20 cellular contexts compared by ENCODE assay signal in the genomic region with DNA sequence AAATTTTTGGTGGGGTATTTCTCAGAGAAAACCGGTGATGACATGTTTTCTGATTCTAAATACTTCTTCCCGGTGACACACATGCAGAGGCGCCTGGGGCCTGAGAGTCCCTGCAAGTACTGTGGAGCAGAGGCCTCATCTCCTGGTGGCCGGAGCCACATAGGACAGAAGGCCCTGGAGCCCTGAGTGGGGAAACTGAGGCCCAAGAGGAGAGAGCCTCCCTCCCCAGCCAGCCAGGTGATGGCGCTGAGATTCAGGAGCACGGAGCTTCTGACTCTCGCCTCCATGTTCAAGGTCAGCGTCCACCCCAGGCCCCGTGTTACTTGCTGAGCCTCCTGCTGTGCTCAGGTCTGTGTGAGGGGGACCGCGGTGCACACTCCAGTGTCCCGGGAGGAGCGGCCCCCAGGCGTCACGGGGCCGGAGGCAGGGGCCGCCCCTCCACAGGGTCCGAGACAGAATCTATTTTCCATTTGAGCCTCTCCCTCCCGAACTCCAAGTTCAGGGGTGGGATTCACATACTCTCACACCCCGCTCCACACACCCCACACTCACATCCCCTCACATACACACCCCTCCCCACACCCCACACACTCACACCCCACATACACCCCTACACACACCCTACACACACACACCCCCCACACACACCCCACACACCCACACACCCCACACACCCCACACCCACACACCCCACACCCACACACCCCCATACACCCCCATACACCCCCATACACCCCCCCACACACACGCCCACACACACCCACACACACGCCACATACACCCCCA. TPM values are rescaled to one million over a fixed set of nuclear protein-coding genes. Genes with fewer than 3 reads are reported as not detected.
A peak's percentile ranks its signal among the peaks of the same experiment; 100 is the strongest.
DNase-seq lines count a peak whose midpoint lies in the region; ATAC-seq, FAIRE-seq and TF ChIP-seq lines count a peak whose summit lies in the region.
"Had no signal": no experiment of that assay in that cellular context is flagged by ENCODE, and none has a peak within 500 bp of the region (broad histone marks: within the 10 kb centered on the region; RNA-seq: fewer than 3 reads in every experiment).

No MANE protein-coding gene starts in this region.

- no peak overlapping the region for H2BK15ac ChIP-seq in H1 (ENCODE audit: low read length)

- H3K79me2 ChIP-seq in H1 (ENCODE audit: control insufficient read depth in 1 of 2, insufficient read depth in 2 of 2, low read length in 2 of 2): no peaks in the 10 kb centered on the region

- no peak overlapping the region for H2AK5ac ChIP-seq in H1 (ENCODE audit: low read depth, low read length)

- DNase-seq in activated CD4-positive, alpha-beta T cell treated with anti-CD3 and anti-CD28 coated beads for 36 hours: peak; percentile 5
- DNase-seq in activated CD4-positive, alpha-beta T cell treated with anti-CD3 and anti-CD28 coated beads, Interleukin-2, amount 50 U/mL, for 48 hours: no peak
- no peak for DNase-seq in H1 (ENCODE audit: low read depth in 1 of 2, low spot score in 2 of 2)
- DNase-seq in mucosa of descending colon: peak in 2 of 3 donors; percentile 1 to 32
- no peak for DNase-seq in type B pancreatic cell (ENCODE audit: extremely low spot score, unreplicated experiment)
- no peak for DNase-seq in NCI-H2227 (lab: John Stamatoyannopoulos, UW; ENCODE audit: unreplicated experiment)
- DNase-seq in effector CD8-positive, alpha-beta T cell (lab: John Stamatoyannopoulos, UW): no peak
- DNase-seq: activated CD4-positive, alpha-beta T cell treated with anti-CD3 and anti-CD28 coated beads, Interleukin-2, amount 50 U/mL, for 4 hours; activated naive CD8-positive, alpha-beta T cell treated with anti-CD3 and anti-CD28 coated beads, Interleukin-2, amount 50 U/mL, for 24 hours; activated T-cell treated with anti-CD3 and anti-CD28 coated beads, Interleukin-2, amount 50 U/mL, for 72 hours; foreskin keratinocyte; NCI-H2081; NCI-H526 treated with DMSO at 0.1 percent for 48 hours had no signal

- H3K36me3 ChIP-seq in H1 (ENCODE audit: control insufficient read depth in 2 of 4, insufficient read depth in 4 of 4, low read length in 3 of 4) (no peaks in the 10 kb centered on the region), mucosa of descending colon (ENCODE audit: low read depth) (no peaks in the 10 kb centered on the region)

- no peaks in the 10 kb centered on the region for H3K27me3 Mint-ChIP-seq in activated CD4-positive, alpha-beta T cell treated with anti-CD3 and anti-CD28 coated beads for 36 hours
- no peaks in the 10 kb centered on the region for H3K27me3 Mint-ChIP-seq in type B pancreatic cell
- H3K27me3 Mint-ChIP-seq: activated naive CD8-positive, alpha-beta T cell treated with anti-CD3 and anti-CD28 coated beads, Interleukin-2, amount 50 U/mL, for 24 hours had no signal

- TF ChIP-seq EP300 in H1 (IDR thresholded peaks at IDR 0.05; ENCODE audit: borderline replicate concordance in 1 of 2, low read depth in 2 of 2, low read length in 2 of 2): no peak

- H4K8ac ChIP-seq in H1 (ENCODE audit: extremely low read depth, insufficient read depth, low read length): no peak overlapping the region

- no peak overlapping the region for H3K18ac ChIP-seq in H1 (ENCODE audit: extremely low read depth, low read length)

- no peak overlapping the region for H2BK20ac ChIP-seq in H1 (ENCODE audit: low read length)

- no peak overlapping the region for H3K4ac ChIP-seq in H1 (replicated peaks; ENCODE audit: insufficient read length, low read depth, low read length)

- WGBS in H1 (ENCODE audit: extremely low coverage in 1 of 2, insufficient coverage in 1 of 2, insufficient read length in 1 of 2, insufficient replicate concordance in 2 of 2, low coverage in 1 of 2, low lambda C conversion rate in 2 of 2, missing lambda C conversion rate in 1 of 2), 2 experiments: 95% methylated on average over 20 of the region's 22 CpGs; no CpG with 5 or more reads in 1 of the 2 experiments

- TF ChIP-seq CTCF in H1 (IDR thresholded peaks at IDR 0.05; ENCODE audit: control extremely low read depth in 1 of 3, insufficient read depth in 1 of 3, low read depth in 1 of 3, low read length in 3 of 3) (peak in 2 of 3 experiments; percentile 16 to 18; a peak in 1 of 4 replicates), mucosa of descending colon (IDR thresholded peaks at IDR 0.05) (no peak), type B pancreatic cell (conservative IDR thresholded peaks at IDR 0.05) (no peak)

- no peak overlapping the region for H2BK5ac ChIP-seq in H1 (ENCODE audit: low read depth, low read length)

- peaks cover 0 to 3% (median 0%) of the 10 kb centered on the region in 4 experiments; a peak in 1 of 7 replicates for H3K4me1 ChIP-seq in H1 (replicated peaks in 1 of 4; ENCODE audit: control insufficient read depth in 3 of 4, insufficient read depth in 4 of 4, low read length in 3 of 4)
- no peaks in the 10 kb centered on the region for H3K4me1 ChIP-seq in mucosa of descending colon (ENCODE audit: low read depth)
- H3K4me1 ChIP-seq: foreskin keratinocyte, suprapubic skin had no signal

- no peak overlapping the region for H4K91ac ChIP-seq in H1 (replicated peaks; ENCODE audit: insufficient read length, low read length)

- H4K5ac ChIP-seq in H1 (ENCODE audit: insufficient read length, low read depth, low read length): no peak overlapping the region

- no peak for ATAC-seq in activated CD4-positive, alpha-beta T cell treated with anti-CD3 and anti-CD28 coated beads for 36 hours
- ATAC-seq in mucosa of descending colon (no peak), HG03432 (IDR thresholded peaks at IDR 0.05; ENCODE audit: unreplicated experiment) (no peak)

- peak in 1 of 2 experiments; percentile 42; a peak in 3 of 4 replicates for TF ChIP-seq RAD21 in H1 (IDR thresholded peaks at IDR 0.05 in 1 of 2, conservative IDR thresholded peaks at IDR 0.05 in 1 of 2; ENCODE audit: low read depth in 2 of 2, low read length in 2 of 2)

- peaks cover 2% of the 10 kb centered on the region; the same call in 1 of the 2 replicates for H3K23me2 ChIP-seq in H1 (ENCODE audit: low read depth, low read length)

- H3K9me3 Mint-ChIP-seq in activated CD4-positive, alpha-beta T cell treated with anti-CD3 and anti-CD28 coated beads for 36 hours (ENCODE audit: low read depth): no peaks in the 10 kb centered on the region
- no peaks in the 10 kb centered on the region for H3K9me3 Mint-ChIP-seq in type B pancreatic cell
- H3K9me3 Mint-ChIP-seq: activated naive CD8-positive, alpha-beta T cell treated with anti-CD3 and anti-CD28 coated beads, Interleukin-2, amount 50 U/mL, for 24 hours; activated T-cell treated with anti-CD3 and anti-CD28 coated beads, Interleukin-2, amount 50 U/mL, for 72 hours; nephron had no signal

- no peak overlapping the region for H3K9ac ChIP-seq in H1 (replicated peaks in 1 of 4; ENCODE audit: extremely low read depth in 1 of 4, low read depth in 3 of 4, low read length in 3 of 4)

- no peak for FAIRE-seq in H1 (lab: Jason Lieb, UNC)
- FAIRE-seq: endometrium had no signal

- H3K56ac ChIP-seq in H1 (replicated peaks; ENCODE audit: insufficient read length, low read depth, low read length): no peak overlapping the region

- POLR2A ChIA-PET in activated CD4-positive, alpha-beta T cell treated with anti-CD3 and anti-CD28 coated beads for 36 hours (lab: Charles Lee): no interaction called here
- POLR2A ChIA-PET in H1 (lab: Charles Lee; ENCODE audit: partially characterized antibody): interaction anchor here (1.1 to 1.6 kb wide), 2 partner anchors 12 to 29 kb away, joined by 3 to 5 read pairs; no protein-coding TSS in a partner anchor

- H3K4me2 ChIP-seq in H1 (ENCODE audit: insufficient read depth in 1 of 2, low read depth in 2 of 2, low read length in 2 of 2): no peak overlapping the region

- intact Hi-C loops in activated CD4-positive, alpha-beta T cell treated with anti-CD3 and anti-CD28 coated beads for 36 hours (cut with DNase I, micrococcal nuclease): no loop called here
- intact Hi-C loops in mucosa of descending colon (cut with DNase I, micrococcal nuclease): no loop called here

- peaks cover 4% of the 10 kb centered on the region for H3K36me3 Mint-ChIP-seq in activated CD4-positive, alpha-beta T cell treated with anti-CD3 and anti-CD28 coated beads for 36 hours (ENCODE audit: low read depth)
- no peaks in the 10 kb centered on the region for H3K36me3 Mint-ChIP-seq in type B pancreatic cell

- no peak overlapping the region for H3K23ac ChIP-seq in H1 (ENCODE audit: insufficient read length)

- no peak overlapping the region for H3K4me3 Mint-ChIP-seq in activated CD4-positive, alpha-beta T cell treated with anti-CD3 and anti-CD28 coated beads for 36 hours
- no peak overlapping the region for H3K4me3 Mint-ChIP-seq in type B pancreatic cell
- H3K4me3 Mint-ChIP-seq: activated naive CD8-positive, alpha-beta T cell treated with anti-CD3 and anti-CD28 coated beads, Interleukin-2, amount 50 U/mL, for 24 hours; activated T-cell treated with anti-CD3 and anti-CD28 coated beads, Interleukin-2, amount 50 U/mL, for 72 hours; CD14-positive monocyte; nephron had no signal

- no peak overlapping the region for H2BK12ac ChIP-seq in H1 (ENCODE audit: low read depth, low read length)

- peaks cover 3 to 5% of the 10 kb centered on the region in 2 experiments for H4K20me1 ChIP-seq in H1 (replicated peaks in 1 of 2; ENCODE audit: control insufficient read depth in 1 of 2, insufficient read depth in 2 of 2, low read length in 2 of 2)

- no peaks in the 10 kb centered on the region for H3K4me1 Mint-ChIP-seq in activated CD4-positive, alpha-beta T cell treated with anti-CD3 and anti-CD28 coated beads for 36 hours
- H3K4me1 Mint-ChIP-seq in type B pancreatic cell (ENCODE audit: unreplicated experiment): peaks cover 10% of the 10 kb centered on the region
- H3K4me1 Mint-ChIP-seq: activated naive CD8-positive, alpha-beta T cell treated with anti-CD3 and anti-CD28 coated beads, Interleukin-2, amount 50 U/mL, for 24 hours; CD14-positive monocyte; nephron had no signal

- H3K79me1 ChIP-seq in H1 (ENCODE audit: low read depth, low read length): no peaks in the 10 kb centered on the region

- no peak overlapping the region for H2AFZ ChIP-seq in H1 (ENCODE audit: low read length)

- no peak overlapping the region for H3K4me3 ChIP-seq in H1 (ENCODE audit: extremely low read depth in 1 of 4, insufficient read depth in 2 of 4, low read depth in 3 of 4, low read length in 4 of 4)
- no peak overlapping the region for H3K4me3 ChIP-seq in mucosa of descending colon
- H3K4me3 ChIP-seq: lung, suprapubic skin had no signal

- no peak overlapping the region for H3K27ac ChIP-seq in H1 (ENCODE audit: low read depth, low read length)
- H3K27ac ChIP-seq: 22Rv1, foreskin keratinocyte, suprapubic skin had no signal

- CTCF ChIA-PET in activated CD4-positive, alpha-beta T cell treated with anti-CD3 and anti-CD28 coated beads for 36 hours (lab: Charles Lee): interaction anchor here (0.7 to 1.2 kb wide), 4 partner anchors 17 to 423 kb away, joined by 3 read pairs; no protein-coding TSS in a partner anchor
- CTCF ChIA-PET in H1 (lab: Charles Lee; ENCODE audit: partially characterized antibody): interaction anchor here (0.6 to 2.1 kb wide), 8 partner anchors 7 to 965 kb away, joined by 3 to 12 read pairs (median 4); no protein-coding TSS in a partner anchor

- H2BK120ac ChIP-seq in H1 (replicated peaks; ENCODE audit: low read depth, low read length): no peak overlapping the region

- no peak overlapping the region for H3K14ac ChIP-seq in H1 (ENCODE audit: insufficient read length)

- H3K9me3 ChIP-seq in H1 (ENCODE audit: insufficient read depth in 2 of 2, low read depth in 1 of 2, low read length in 1 of 2) (no peaks in the 10 kb centered on the region), mucosa of descending colon (no peaks in the 10 kb centered on the region)
- H3K9me3 ChIP-seq: suprapubic skin had no signal

- H3K27me3 ChIP-seq in H1 (replicated peaks in 1 of 4; ENCODE audit: control insufficient read depth in 3 of 4, extremely low read depth in 1 of 4, insufficient read depth in 3 of 4, low read length in 3 of 4): no peaks in the 10 kb centered on the region; a peak in 3 of 7 replicates
- H3K27me3 ChIP-seq: foreskin keratinocyte, suprapubic skin had no signal

- TF ChIP-seq POLR2A in H1 (IDR thresholded peaks at IDR 0.05; ENCODE audit: control extremely low read depth in 1 of 2, low read depth in 2 of 2, low read length in 2 of 2): no peak

- no peak overlapping the region for H3K27ac Mint-ChIP-seq in activated CD4-positive, alpha-beta T cell treated with anti-CD3 and anti-CD28 coated beads for 36 hours
- H3K27ac Mint-ChIP-seq in type B pancreatic cell: peak overlapping the region; percentile 51
- H3K27ac Mint-ChIP-seq: activated naive CD8-positive, alpha-beta T cell treated with anti-CD3 and anti-CD28 coated beads, Interleukin-2, amount 50 U/mL, for 24 hours; activated T-cell treated with anti-CD3 and anti-CD28 coated beads, Interleukin-2, amount 50 U/mL, for 72 hours; nephron had no signal

RNA-seq across cellular contexts. Expression of gene SLX9, which starts 43.8 kb away (rescaled TPM):
- 10 to 100 TPM; 60.8 to 68.8 TPM for total RNA-seq in activated CD4-positive, alpha-beta T cell treated with anti-CD3 and anti-CD28 coated beads for 36 hours
- 57.3 and 64.1 TPM in 2 replicates for total RNA-seq in H1 (2021; fragmentation: NEBNext Ultra II Directional; extraction: Animal tissue kit (Norgen Biotek cat#: 25700))
- polyA plus RNA-seq in H1 (2011; rRNA removed): 17.7 and 34.6 TPM in 2 replicates
- polyA plus RNA-seq in H1 (2011; cell fraction: cytosol; rRNA removed): 43.7 TPM
- 28.5 TPM for polyA plus RNA-seq in H1 (2011; cell fraction: nucleus; rRNA removed)
- polyA plus RNA-seq in H1 (2012, experiment 1 of 2): 20.8 to 42.4 TPM (median 39.1 TPM) in 4 replicates
- 28.1 TPM for polyA plus RNA-seq in H1 (2012, experiment 2 of 2)
- polyA plus RNA-seq in H1 (2013, experiment 1 of 2): 28.3 TPM
- polyA plus RNA-seq in H1 (2013, experiment 2 of 2): 30.5 TPM
- 5.9 and 6.3 TPM in 2 replicates for polyA minus RNA-seq in H1 (2011; rRNA and poly(A)+ RNA removed)
- polyA minus RNA-seq in H1 (2011; cell fraction: cytosol; rRNA and poly(A)+ RNA removed): 28.0 TPM
- 8.6 TPM for polyA minus RNA-seq in H1 (2011; cell fraction: nucleus; rRNA and poly(A)+ RNA removed)
- 10 to 100 TPM; 19.8 to 42.2 (median 20.9) TPM for total RNA-seq in mucosa of descending colon
- total RNA-seq in type B pancreatic cell (ENCODE audit: low replicate concordance): 25.6 and 33.3 TPM in 2 replicates

Comparison
In these comparisons a context has a peak if more than half of its experiments do, and no peak if none do; other contexts are left out.
1. DNase-seq: peak in activated CD4-positive, alpha-beta T cell treated with anti-CD3 and anti-CD28 coated beads for 36 hours (single experiment) and mucosa of descending colon (2 of 3); none in activated CD4-positive, alpha-beta T cell treated with anti-CD3 and anti-CD28 coated beads, Interleukin-2, amount 50 U/mL, for 48 hours (0 of 2), H1 (0 of 2), type B pancreatic cell (single experiment), NCI-H2227 (single experiment) and effector CD8-positive, alpha-beta T cell (single experiment).
2. CTCF ChIP-seq: peak in H1 (2 of 3); none in mucosa of descending colon (single experiment) and type B pancreatic cell (single experiment).